Comparison of ENCODE assay signal across 1 cellular context in the genomic region with DNA sequence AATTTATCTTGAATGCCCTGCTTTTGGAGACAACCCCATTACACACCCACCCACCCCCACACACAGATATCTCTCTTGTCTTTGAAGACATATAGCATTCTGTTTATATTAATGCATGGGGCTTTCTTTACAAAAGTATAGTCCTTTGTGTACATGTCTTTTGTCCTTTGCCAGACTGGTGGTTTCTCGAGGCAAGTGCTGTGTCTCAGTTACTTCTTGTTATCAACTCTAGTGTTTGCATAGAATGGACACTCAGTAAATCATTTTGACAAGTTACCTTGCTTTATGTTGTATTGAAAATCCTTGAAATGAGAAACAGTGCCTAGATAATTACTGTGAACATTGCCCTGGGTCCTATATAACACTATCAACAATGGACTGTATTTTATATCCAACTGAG.
TF ChIP-seq lines count a peak whose summit lies in the region.

No MANE protein-coding gene starts in this region.

TF ChIP-seq in K562, 482 proteins besides CTCF, POLR2A, EP300 and RAD21 (continued from another document and continues in another):
- TF ChIP-seq THRAP3 (IDR thresholded peaks at IDR 0.05; ENCODE audit: borderline replicate concordance) = no peak
- no peak for TF ChIP-seq GTF2F1 (IDR thresholded peaks at IDR 0.05; ENCODE audit: low read depth, low read length)
- no peak for TF ChIP-seq EWSR1 (IDR thresholded peaks at IDR 0.05; ENCODE audit: borderline replicate concordance, low read depth, partially characterized antibody)
- TF ChIP-seq, protein P1, sequence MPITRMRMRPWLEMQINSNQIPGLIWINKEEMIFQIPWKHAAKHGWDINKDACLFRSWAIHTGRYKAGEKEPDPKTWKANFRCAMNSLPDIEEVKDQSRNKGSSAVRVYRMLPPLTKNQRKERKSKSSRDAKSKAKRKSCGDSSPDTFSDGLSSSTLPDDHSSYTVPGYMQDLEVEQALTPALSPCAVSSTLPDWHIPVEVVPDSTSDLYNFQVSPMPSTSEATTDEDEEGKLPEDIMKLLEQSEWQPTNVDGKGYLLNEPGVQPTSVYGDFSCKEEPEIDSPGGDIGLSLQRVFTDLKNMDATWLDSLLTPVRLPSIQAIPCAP (CRISPR knock-in tag; IDR thresholded peaks at IDR 0.05; ENCODE audit: borderline replicate concordance) = no peak
- TF ChIP-seq ZNF707 (CRISPR knock-in tag; conservative IDR thresholded peaks at IDR 0.05) = no peak
- TF ChIP-seq CBFA2T3 (IDR thresholded peaks at IDR 0.05) = peak; percentile 48
- TF ChIP-seq ZNF3 (CRISPR knock-in tag; IDR thresholded peaks at IDR 0.05) = no peak
- TF ChIP-seq, protein P2, sequence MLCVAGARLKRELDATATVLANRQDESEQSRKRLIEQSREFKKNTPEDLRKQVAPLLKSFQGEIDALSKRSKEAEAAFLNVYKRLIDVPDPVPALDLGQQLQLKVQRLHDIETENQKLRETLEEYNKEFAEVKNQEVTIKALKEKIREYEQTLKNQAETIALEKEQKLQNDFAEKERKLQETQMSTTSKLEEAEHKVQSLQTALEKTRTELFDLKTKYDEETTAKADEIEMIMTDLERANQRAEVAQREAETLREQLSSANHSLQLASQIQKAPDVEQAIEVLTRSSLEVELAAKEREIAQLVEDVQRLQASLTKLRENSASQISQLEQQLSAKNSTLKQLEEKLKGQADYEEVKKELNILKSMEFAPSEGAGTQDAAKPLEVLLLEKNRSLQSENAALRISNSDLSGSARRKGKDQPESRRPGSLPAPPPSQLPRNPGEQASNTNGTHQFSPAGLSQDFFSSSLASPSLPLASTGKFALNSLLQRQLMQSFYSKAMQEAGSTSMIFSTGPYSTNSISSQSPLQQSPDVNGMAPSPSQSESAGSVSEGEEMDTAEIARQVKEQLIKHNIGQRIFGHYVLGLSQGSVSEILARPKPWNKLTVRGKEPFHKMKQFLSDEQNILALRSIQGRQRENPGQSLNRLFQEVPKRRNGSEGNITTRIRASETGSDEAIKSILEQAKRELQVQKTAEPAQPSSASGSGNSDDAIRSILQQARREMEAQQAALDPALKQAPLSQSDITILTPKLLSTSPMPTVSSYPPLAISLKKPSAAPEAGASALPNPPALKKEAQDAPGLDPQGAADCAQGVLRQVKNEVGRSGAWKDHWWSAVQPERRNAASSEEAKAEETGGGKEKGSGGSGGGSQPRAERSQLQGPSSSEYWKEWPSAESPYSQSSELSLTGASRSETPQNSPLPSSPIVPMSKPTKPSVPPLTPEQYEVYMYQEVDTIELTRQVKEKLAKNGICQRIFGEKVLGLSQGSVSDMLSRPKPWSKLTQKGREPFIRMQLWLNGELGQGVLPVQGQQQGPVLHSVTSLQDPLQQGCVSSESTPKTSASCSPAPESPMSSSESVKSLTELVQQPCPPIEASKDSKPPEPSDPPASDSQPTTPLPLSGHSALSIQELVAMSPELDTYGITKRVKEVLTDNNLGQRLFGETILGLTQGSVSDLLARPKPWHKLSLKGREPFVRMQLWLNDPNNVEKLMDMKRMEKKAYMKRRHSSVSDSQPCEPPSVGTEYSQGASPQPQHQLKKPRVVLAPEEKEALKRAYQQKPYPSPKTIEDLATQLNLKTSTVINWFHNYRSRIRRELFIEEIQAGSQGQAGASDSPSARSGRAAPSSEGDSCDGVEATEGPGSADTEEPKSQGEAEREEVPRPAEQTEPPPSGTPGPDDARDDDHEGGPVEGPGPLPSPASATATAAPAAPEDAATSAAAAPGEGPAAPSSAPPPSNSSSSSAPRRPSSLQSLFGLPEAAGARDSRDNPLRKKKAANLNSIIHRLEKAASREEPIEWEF (CRISPR knock-in tag; IDR thresholded peaks at IDR 0.05) = no peak
- TF ChIP-seq PHF21A (IDR thresholded peaks at IDR 0.05; ENCODE audit: borderline replicate concordance, low read depth) = no peak
- TF ChIP-seq MTF1 (CRISPR knock-in tag; IDR thresholded peaks at IDR 0.05; ENCODE audit: borderline replicate concordance) = no peak
- TF ChIP-seq, protein P3, sequence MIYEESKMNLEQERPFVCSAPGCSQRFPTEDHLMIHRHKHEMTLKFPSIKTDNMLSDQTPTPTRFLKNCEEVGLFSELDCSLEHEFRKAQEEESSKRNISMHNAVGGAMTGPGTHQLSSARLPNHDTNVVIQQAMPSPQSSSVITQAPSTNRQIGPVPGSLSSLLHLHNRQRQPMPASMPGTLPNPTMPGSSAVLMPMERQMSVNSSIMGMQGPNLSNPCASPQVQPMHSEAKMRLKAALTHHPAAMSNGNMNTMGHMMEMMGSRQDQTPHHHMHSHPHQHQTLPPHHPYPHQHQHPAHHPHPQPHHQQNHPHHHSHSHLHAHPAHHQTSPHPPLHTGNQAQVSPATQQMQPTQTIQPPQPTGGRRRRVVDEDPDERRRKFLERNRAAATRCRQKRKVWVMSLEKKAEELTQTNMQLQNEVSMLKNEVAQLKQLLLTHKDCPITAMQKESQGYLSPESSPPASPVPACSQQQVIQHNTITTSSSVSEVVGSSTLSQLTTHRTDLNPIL (CRISPR knock-in tag; IDR thresholded peaks at IDR 0.05) = no peak
- TF ChIP-seq NBN (IDR thresholded peaks at IDR 0.05; ENCODE audit: low read depth) = no peak
- no peak for TF ChIP-seq SRSF7 (optimal IDR thresholded peaks at IDR 0.05; ENCODE audit: low read depth, low read length)
- peak in 1 of 2 experiments; percentile 72; a peak in 1 of 4 replicates for TF ChIP-seq FOXA3 (CRISPR knock-in tag; conservative IDR thresholded peaks at IDR 0.05 in 1 of 2, IDR thresholded peaks at IDR 0.05 in 1 of 2)
- TF ChIP-seq SMAD1 (IDR thresholded peaks at IDR 0.05; ENCODE audit: low read depth, low read length, partially characterized antibody) = no peak
- no peak for TF ChIP-seq ELF4 (CRISPR knock-in tag; IDR thresholded peaks at IDR 0.05)
- TF ChIP-seq, protein P4, sequence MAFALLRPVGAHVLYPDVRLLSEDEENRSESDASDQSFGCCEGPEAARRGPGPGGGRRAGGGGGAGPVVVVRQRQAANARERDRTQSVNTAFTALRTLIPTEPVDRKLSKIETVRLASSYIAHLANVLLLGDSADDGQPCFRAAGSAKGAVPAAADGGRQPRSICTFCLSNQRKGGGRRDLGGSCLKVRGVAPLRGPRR (CRISPR knock-in tag; IDR thresholded peaks at IDR 0.05) = no peak
- TF ChIP-seq ARID1B (IDR thresholded peaks at IDR 0.05) = peak; percentile 51; the same call in 1 of the 2 replicates
- TF ChIP-seq, protein P5, sequence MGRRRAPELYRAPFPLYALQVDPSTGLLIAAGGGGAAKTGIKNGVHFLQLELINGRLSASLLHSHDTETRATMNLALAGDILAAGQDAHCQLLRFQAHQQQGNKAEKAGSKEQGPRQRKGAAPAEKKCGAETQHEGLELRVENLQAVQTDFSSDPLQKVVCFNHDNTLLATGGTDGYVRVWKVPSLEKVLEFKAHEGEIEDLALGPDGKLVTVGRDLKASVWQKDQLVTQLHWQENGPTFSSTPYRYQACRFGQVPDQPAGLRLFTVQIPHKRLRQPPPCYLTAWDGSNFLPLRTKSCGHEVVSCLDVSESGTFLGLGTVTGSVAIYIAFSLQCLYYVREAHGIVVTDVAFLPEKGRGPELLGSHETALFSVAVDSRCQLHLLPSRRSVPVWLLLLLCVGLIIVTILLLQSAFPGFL (CRISPR knock-in tag; IDR thresholded peaks at IDR 0.05) = no peak
- no peak for TF ChIP-seq NCOA2 (IDR thresholded peaks at IDR 0.05; ENCODE audit: partially characterized antibody in 2 of 2)
- no peak for TF ChIP-seq RAD51 (IDR thresholded peaks at IDR 0.05; ENCODE audit: borderline replicate concordance, low read depth)
- TF ChIP-seq, protein P6, sequence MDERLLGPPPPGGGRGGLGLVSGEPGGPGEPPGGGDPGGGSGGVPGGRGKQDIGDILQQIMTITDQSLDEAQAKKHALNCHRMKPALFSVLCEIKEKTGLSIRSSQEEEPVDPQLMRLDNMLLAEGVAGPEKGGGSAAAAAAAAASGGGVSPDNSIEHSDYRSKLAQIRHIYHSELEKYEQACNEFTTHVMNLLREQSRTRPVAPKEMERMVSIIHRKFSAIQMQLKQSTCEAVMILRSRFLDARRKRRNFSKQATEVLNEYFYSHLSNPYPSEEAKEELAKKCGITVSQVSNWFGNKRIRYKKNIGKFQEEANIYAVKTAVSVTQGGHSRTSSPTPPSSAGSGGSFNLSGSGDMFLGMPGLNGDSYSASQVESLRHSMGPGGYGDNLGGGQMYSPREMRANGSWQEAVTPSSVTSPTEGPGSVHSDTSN (CRISPR knock-in tag; IDR thresholded peaks at IDR 0.05; ENCODE audit: low read depth) = no peak
- TF ChIP-seq, protein P6 (tag; conservative IDR thresholded peaks at IDR 0.05; ENCODE audit: low read depth) = peak; percentile 91
- TF ChIP-seq NR1H2 (CRISPR knock-in tag; IDR thresholded peaks at IDR 0.05) = no peak
- TF ChIP-seq PURB (CRISPR knock-in tag; IDR thresholded peaks at IDR 0.05; ENCODE audit: low read depth) = no peak
- TF ChIP-seq, protein P7, sequence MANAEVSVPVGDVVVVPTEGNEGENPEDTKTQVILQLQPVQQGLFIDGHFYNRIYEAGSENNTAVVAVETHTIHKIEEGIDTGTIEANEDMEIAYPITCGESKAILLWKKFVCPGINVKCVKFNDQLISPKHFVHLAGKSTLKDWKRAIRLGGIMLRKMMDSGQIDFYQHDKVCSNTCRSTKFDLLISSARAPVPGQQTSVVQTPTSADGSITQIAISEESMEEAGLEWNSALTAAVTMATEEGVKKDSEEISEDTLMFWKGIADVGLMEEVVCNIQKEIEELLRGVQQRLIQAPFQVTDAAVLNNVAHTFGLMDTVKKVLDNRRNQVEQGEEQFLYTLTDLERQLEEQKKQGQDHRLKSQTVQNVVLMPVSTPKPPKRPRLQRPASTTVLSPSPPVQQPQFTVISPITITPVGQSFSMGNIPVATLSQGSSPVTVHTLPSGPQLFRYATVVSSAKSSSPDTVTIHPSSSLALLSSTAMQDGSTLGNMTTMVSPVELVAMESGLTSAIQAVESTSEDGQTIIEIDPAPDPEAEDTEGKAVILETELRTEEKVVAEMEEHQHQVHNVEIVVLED (CRISPR knock-in tag; IDR thresholded peaks at IDR 0.05) = no peak
- TF ChIP-seq E2F3 (CRISPR knock-in tag; IDR thresholded peaks at IDR 0.05) = no peak
- TF ChIP-seq NR4A1 (CRISPR knock-in tag; IDR thresholded peaks at IDR 0.05) = no peak
- TF ChIP-seq NR4A1 (tag; IDR thresholded peaks at IDR 0.05) = no peak
- TF ChIP-seq ZSCAN29 (IDR thresholded peaks at IDR 0.05) = no peak
- TF ChIP-seq POLR2G (IDR thresholded peaks at IDR 0.05; ENCODE audit: low read depth, low read length) = no peak
- TF ChIP-seq MEIS2 (IDR thresholded peaks at IDR 0.05; ENCODE audit: partially characterized antibody) = peak; percentile 98
- no peak for TF ChIP-seq NR2C2 (CRISPR knock-in tag; IDR thresholded peaks at IDR 0.05)
- no peak for TF ChIP-seq NR2C2 (tag; IDR thresholded peaks at IDR 0.05)
- TF ChIP-seq, protein P8, sequence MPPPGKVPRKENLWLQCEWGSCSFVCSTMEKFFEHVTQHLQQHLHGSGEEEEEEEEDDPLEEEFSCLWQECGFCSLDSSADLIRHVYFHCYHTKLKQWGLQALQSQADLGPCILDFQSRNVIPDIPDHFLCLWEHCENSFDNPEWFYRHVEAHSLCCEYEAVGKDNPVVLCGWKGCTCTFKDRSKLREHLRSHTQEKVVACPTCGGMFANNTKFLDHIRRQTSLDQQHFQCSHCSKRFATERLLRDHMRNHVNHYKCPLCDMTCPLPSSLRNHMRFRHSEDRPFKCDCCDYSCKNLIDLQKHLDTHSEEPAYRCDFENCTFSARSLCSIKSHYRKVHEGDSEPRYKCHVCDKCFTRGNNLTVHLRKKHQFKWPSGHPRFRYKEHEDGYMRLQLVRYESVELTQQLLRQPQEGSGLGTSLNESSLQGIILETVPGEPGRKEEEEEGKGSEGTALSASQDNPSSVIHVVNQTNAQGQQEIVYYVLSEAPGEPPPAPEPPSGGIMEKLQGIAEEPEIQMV (tag; conservative IDR thresholded peaks at IDR 0.05; ENCODE audit: low read depth) = no peak
- TF ChIP-seq CCAR2 (IDR thresholded peaks at IDR 0.05; ENCODE audit: low read depth, low read length) = no peak
- 0 out of 2 replicates have a peak, but pooled peaks have one; percentile 14 for TF ChIP-seq ZNF766 (CRISPR knock-in tag; conservative IDR thresholded peaks at IDR 0.05)
- 0 out of 4 replicates have a peak, but pooled peaks of 1 of the 2 experiments have one; percentile 26 for TF ChIP-seq RCOR1 (IDR thresholded peaks at IDR 0.05; ENCODE audit: borderline replicate concordance in 1 of 2, low read depth in 2 of 2, low read length in 2 of 2)
- TF ChIP-seq, protein P9, sequence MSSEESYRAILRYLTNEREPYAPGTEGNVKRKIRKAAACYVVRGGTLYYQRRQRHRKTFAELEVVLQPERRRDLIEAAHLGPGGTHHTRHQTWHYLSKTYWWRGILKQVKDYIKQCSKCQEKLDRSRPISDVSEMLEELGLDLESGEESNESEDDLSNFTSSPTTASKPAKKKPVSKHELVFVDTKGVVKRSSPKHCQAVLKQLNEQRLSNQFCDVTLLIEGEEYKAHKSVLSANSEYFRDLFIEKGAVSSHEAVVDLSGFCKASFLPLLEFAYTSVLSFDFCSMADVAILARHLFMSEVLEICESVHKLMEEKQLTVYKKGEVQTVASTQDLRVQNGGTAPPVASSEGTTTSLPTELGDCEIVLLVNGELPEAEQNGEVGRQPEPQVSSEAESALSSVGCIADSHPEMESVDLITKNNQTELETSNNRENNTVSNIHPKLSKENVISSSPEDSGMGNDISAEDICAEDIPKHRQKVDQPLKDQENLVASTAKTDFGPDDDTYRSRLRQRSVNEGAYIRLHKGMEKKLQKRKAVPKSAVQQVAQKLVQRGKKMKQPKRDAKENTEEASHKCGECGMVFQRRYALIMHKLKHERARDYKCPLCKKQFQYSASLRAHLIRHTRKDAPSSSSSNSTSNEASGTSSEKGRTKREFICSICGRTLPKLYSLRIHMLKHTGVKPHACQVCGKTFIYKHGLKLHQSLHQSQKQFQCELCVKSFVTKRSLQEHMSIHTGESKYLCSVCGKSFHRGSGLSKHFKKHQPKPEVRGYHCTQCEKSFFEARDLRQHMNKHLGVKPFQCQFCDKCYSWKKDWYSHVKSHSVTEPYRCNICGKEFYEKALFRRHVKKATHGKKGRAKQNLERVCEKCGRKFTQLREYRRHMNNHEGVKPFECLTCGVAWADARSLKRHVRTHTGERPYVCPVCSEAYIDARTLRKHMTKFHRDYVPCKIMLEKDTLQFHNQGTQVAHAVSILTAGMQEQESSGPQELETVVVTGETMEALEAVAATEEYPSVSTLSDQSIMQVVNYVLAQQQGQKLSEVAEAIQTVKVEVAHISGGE (CRISPR knock-in tag; IDR thresholded peaks at IDR 0.05) = no peak
